25 cellular contexts compared by ENCODE assay signal in the genomic region with DNA sequence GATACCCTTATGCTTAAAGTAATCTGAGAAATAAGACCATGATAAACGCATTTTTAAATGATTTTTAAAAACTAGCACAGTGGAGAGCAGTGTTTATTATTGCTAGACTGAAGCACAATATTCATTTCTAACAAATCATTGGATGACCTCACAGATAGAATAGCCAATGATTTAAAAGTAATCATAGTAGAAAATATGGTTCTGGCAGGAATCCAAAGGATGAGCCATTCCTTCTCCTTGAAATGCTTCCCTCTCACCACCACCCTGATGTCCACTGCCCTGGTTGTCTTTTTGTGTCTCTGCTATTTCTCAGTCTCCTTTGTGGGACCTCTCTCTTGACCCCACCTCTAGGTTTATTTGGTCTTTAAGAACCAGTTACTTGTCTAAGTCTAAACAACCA.
"Had no signal": no experiment of that assay in that cellular context is flagged by ENCODE, and none has a peak within 500 bp of the region (broad histone marks: within the 10 kb centered on the region; RNA-seq: fewer than 3 reads in every experiment).

No MANE protein-coding gene starts in this region.

- H3K4me3 Mint-ChIP-seq: activated CD4-positive, alpha-beta memory T cell treated with anti-CD3 and anti-CD28 coated beads for 36 hours; activated CD4-positive, alpha-beta T cell treated with anti-CD3 and anti-CD28 coated beads, Interleukin-2, amount 10 ng/mL, durations not matched to agents 24 days and 14 days; activated naive CD4-positive, alpha-beta T cell treated with anti-CD3 and anti-CD28 coated beads for 36 hours; activated naive CD8-positive, alpha-beta T cell treated with anti-CD3 and anti-CD28 coated beads for 36 hours; activated T-helper 1 cell treated with anti-CD3 and anti-CD28 coated beads, Interleukin-12 subunit alpha, Interleukin-12 subunit beta, Interleukin-2, Interleukin-4 antibody, amounts not matched to agents 30 ng/mL and 10 ng/mL and 1 ng/mL, durations not matched to agents 14 hours and 24 hours and 36 hours; brain; effector memory CD8-positive, alpha-beta T cell; nephron had no signal

- DNase-seq: activated CD4-positive, alpha-beta memory T cell treated with anti-CD3 and anti-CD28 coated beads for 36 hours; activated CD4-positive, alpha-beta T cell treated with anti-CD3 and anti-CD28 coated beads, Interleukin-2, amount 10 ng/mL, durations not matched to agents 24 days and 14 days; activated CD4-positive, CD25-positive, alpha-beta regulatory T cell treated with anti-CD3 and anti-CD28 coated beads, Interleukin-2, amount 50 U/mL, for 72 hours; activated CD8-positive, alpha-beta memory T cell treated with anti-CD3 and anti-CD28 coated beads, Interleukin-2, amount 50 U/mL, for 4 hours; activated effector memory CD4-positive, alpha-beta T cell treated with anti-CD3 and anti-CD28 coated beads, Interleukin-2, amount 50 U/mL, for 16 hours; activated naive CD4-positive, alpha-beta T cell treated with anti-CD3 and anti-CD28 coated beads for 36 hours; activated naive CD8-positive, alpha-beta T cell treated with anti-CD3 and anti-CD28 coated beads for 36 hours; activated T-cell treated with anti-CD3 and anti-CD28 coated beads, Interleukin-2, amount 50 U/mL, for 1 hour; adrenal gland; cerebellar nuclear complex; colonic mucosa; effector memory CD8-positive, alpha-beta T cell; erythroblast; foreskin keratinocyte; heart right ventricle; left cardiac atrium; left ventricle myocardium superior; mucosa of descending colon; posterior cingulate gyrus; right cardiac atrium; stimulated activated naive CD4-positive, alpha-beta T cell treated with Interleukin-2 at 50 U/mL for 16 hours; T-helper 9 cell had no signal

- H3K27me3 Mint-ChIP-seq: activated CD4-positive, alpha-beta memory T cell treated with anti-CD3 and anti-CD28 coated beads for 36 hours; activated CD4-positive, alpha-beta T cell treated with anti-CD3 and anti-CD28 coated beads, Interleukin-2, amount 10 ng/mL, durations not matched to agents 24 days and 14 days; activated naive CD8-positive, alpha-beta T cell treated with anti-CD3 and anti-CD28 coated beads for 36 hours; brain had no signal

- H3K4me1 Mint-ChIP-seq: activated CD4-positive, alpha-beta T cell treated with anti-CD3 and anti-CD28 coated beads, Interleukin-2, amount 10 ng/mL, durations not matched to agents 24 days and 14 days; activated naive CD8-positive, alpha-beta T cell treated with anti-CD3 and anti-CD28 coated beads for 36 hours; nephron had no signal

- H3K36me3 Mint-ChIP-seq: activated CD4-positive, alpha-beta memory T cell treated with anti-CD3 and anti-CD28 coated beads for 36 hours; activated naive CD8-positive, alpha-beta T cell treated with anti-CD3 and anti-CD28 coated beads for 36 hours; brain had no signal

- H3K27ac Mint-ChIP-seq: activated CD4-positive, alpha-beta memory T cell treated with anti-CD3 and anti-CD28 coated beads for 36 hours; activated CD4-positive, alpha-beta T cell treated with anti-CD3 and anti-CD28 coated beads, Interleukin-2, amount 10 ng/mL, durations not matched to agents 24 days and 14 days; activated naive CD4-positive, alpha-beta T cell treated with anti-CD3 and anti-CD28 coated beads for 36 hours; activated naive CD8-positive, alpha-beta T cell treated with anti-CD3 and anti-CD28 coated beads for 36 hours; activated T-helper 1 cell treated with anti-CD3 and anti-CD28 coated beads, Interleukin-12 subunit alpha, Interleukin-12 subunit beta, Interleukin-2, Interleukin-4 antibody, amounts not matched to agents 30 ng/mL and 10 ng/mL and 1 ng/mL, durations not matched to agents 14 hours and 24 hours and 36 hours; brain; effector memory CD8-positive, alpha-beta T cell; nephron had no signal

- H3K9me3 Mint-ChIP-seq: activated CD4-positive, alpha-beta memory T cell treated with anti-CD3 and anti-CD28 coated beads for 36 hours; activated CD4-positive, alpha-beta T cell treated with anti-CD3 and anti-CD28 coated beads, Interleukin-2, amount 10 ng/mL, durations not matched to agents 24 days and 14 days; activated naive CD8-positive, alpha-beta T cell treated with anti-CD3 and anti-CD28 coated beads for 36 hours; activated T-helper 1 cell treated with anti-CD3 and anti-CD28 coated beads, Interleukin-12 subunit alpha, Interleukin-12 subunit beta, Interleukin-2, Interleukin-4 antibody, amounts not matched to agents 30 ng/mL and 10 ng/mL and 1 ng/mL, durations not matched to agents 14 hours and 24 hours and 36 hours; brain; effector memory CD8-positive, alpha-beta T cell; nephron had no signal
